In genomic region chr21:42644223-42645208, GRCh38 we compare ENCODE assay signal across 22 cellular contexts. TPM values are rescaled to one million over a fixed set of nuclear protein-coding genes. Genes with fewer than 3 reads are reported as not detected.
DNase-seq lines count a peak whose midpoint lies in the region; ATAC-seq and TF ChIP-seq lines count a peak whose summit lies in the region.
"Had no signal": no experiment of that assay in that cellular context is flagged by ENCODE, and none has a peak within 500 bp of the region (broad histone marks: within the 10 kb centered on the region; RNA-seq: fewer than 3 reads in every experiment).

No MANE protein-coding gene starts in this region.

- H3K9me3 ChIP-seq in GM23248 (ENCODE audit: low read depth) = no peaks in the 10 kb centered on the region
- H3K9me3 ChIP-seq in WERI-Rb-1 (ENCODE audit: severe bottlenecking) = no peaks in the 10 kb centered on the region

- no peak for ATAC-seq in activated CD4-positive, CD25-positive, alpha-beta regulatory T cell treated with anti-CD3 and anti-CD28 coated beads, Interleukin-2, amount 50 U/mL, for 24 hours
- no peak for ATAC-seq in WTC11
- ATAC-seq: activated T-cell treated with anti-CD3 and anti-CD28 coated beads, Interleukin-2, amount 50 U/mL, for 72 hours; CD8-positive, alpha-beta T cell; GM23338 had no signal

- H3K9me3 Mint-ChIP-seq in neural crest cell (no peaks in the 10 kb centered on the region), WTC11 (no peaks in the 10 kb centered on the region)
- H3K9me3 Mint-ChIP-seq: activated B cell treated with CpG ODN at 0.5 μM for 24 hours; activated naive CD8-positive, alpha-beta T cell treated with anti-CD3 and anti-CD28 coated beads, Interleukin-2, amount 10 ng/mL, durations not matched to agents 7 days and 5 days; activated T-cell treated with anti-CD3 and anti-CD28 coated beads, Interleukin-2, amount 50 U/mL, for 72 hours; CD8-positive, alpha-beta T cell; central memory CD8-positive, alpha-beta T cell; GM23338; T-helper 1 cell treated with Interleukin-12 subunit alpha and Interleukin-12 subunit beta and Interleukin-4 antibody, amounts not matched to agents 30 μg/mL and 1 μg/mL, for 36 hours had no signal

- TF ChIP-seq CTCF in WERI-Rb-1 (IDR thresholded peaks at IDR 0.05; ENCODE audit: low read depth, low read length) (no peak), fibroblast of villous mesenchyme (IDR thresholded peaks at IDR 0.05; ENCODE audit: insufficient read depth, low read depth, low read length) (no peak), neural crest cell (conservative IDR thresholded peaks at IDR 0.05) (no peak), WTC11 (IDR thresholded peaks at IDR 0.05) (no peak)

- H3K27ac Mint-ChIP-seq in neural crest cell (ENCODE audit: unreplicated experiment) = no peak overlapping the region
- no peak overlapping the region for H3K27ac Mint-ChIP-seq in WTC11
- H3K27ac Mint-ChIP-seq: activated B cell treated with CpG ODN at 0.5 μM for 24 hours; activated naive CD8-positive, alpha-beta T cell treated with anti-CD3 and anti-CD28 coated beads, Interleukin-2, amount 10 ng/mL, durations not matched to agents 7 days and 5 days; activated T-cell treated with anti-CD3 and anti-CD28 coated beads, Interleukin-2, amount 50 U/mL, for 72 hours; CD8-positive, alpha-beta T cell; GM23338; T-helper 1 cell treated with Interleukin-12 subunit alpha and Interleukin-12 subunit beta and Interleukin-4 antibody, amounts not matched to agents 30 μg/mL and 1 μg/mL, for 36 hours had no signal

- H3K4me1 Mint-ChIP-seq in neural crest cell = peaks cover 34% of the 10 kb centered on the region
- H3K4me1 Mint-ChIP-seq in WTC11 = peaks cover 26% of the 10 kb centered on the region
- H3K4me1 Mint-ChIP-seq: activated B cell treated with CpG ODN at 0.5 μM for 24 hours; activated naive CD8-positive, alpha-beta T cell treated with anti-CD3 and anti-CD28 coated beads, Interleukin-2, amount 10 ng/mL, durations not matched to agents 7 days and 5 days; central memory CD8-positive, alpha-beta T cell had no signal

- H3K9me2 ChIP-seq in GM23248 (ENCODE audit: insufficient read depth) = no peaks in the 10 kb centered on the region

- DNase-seq in GM23248 = peak; percentile 52
- DNase-seq in WERI-Rb-1 = no peak
- peak; percentile 51 for DNase-seq in fibroblast of villous mesenchyme (ENCODE audit: low read depth)
- DNase-seq in neural crest cell (ENCODE audit: low read depth, low spot score) = no peak
- DNase-seq in NCI-H1105 treated with DMSO at 0.1 percent for 48 hours (lab: John Stamatoyannopoulos, UW) = no peak
- DNase-seq in effector CD4-positive, alpha-beta T cell = no peak
- DNase-seq in WTC11 (ENCODE audit: low spot score) = no peak
- DNase-seq: activated B cell treated with CpG ODN at 0.5 μM for 24 hours; activated naive CD8-positive, alpha-beta T cell treated with anti-CD3 and anti-CD28 coated beads, Interleukin-2, amount 10 ng/mL, durations not matched to agents 7 days and 5 days; activated T-cell treated with anti-CD3 and anti-CD28 coated beads, Interleukin-2, amount 50 U/mL, for 72 hours; CD8-positive, alpha-beta T cell; DMS79; effector memory CD4-positive, alpha-beta T cell; NCI-H2029; NCI-H510A; SIG-M5; stimulated activated CD4-positive, alpha-beta T cell treated with anti-CD3 and anti-CD28 coated beads, Interleukin-4, amount 100 ng/mL, for 1 hour had no signal

- H4K20me1 ChIP-seq in GM23248 (ENCODE audit: insufficient read depth) = no peaks in the 10 kb centered on the region

- no peaks in the 10 kb centered on the region; the same call in 1 of the 2 replicates for H3K4me1 ChIP-seq in GM23248 (ENCODE audit: insufficient read depth)

- WGBS in GM23248 (ENCODE audit: low coverage in 1 of 2, low lambda C conversion rate in 2 of 2, missing lambda C conversion rate in 2 of 2), 2 experiments = 68 to 74% methylated on average over 20 of the region's 21 CpGs

- H2AFZ ChIP-seq in GM23248 = no peak overlapping the region
- H2AFZ ChIP-seq: GM23338, hepatocyte had no signal

- no peaks in the 10 kb centered on the region for H3F3A ChIP-seq in GM23248 (ENCODE audit: insufficient read depth)

- no peaks in the 10 kb centered on the region for H3K79me2 ChIP-seq in GM23248 (ENCODE audit: insufficient read depth)
- H3K79me2 ChIP-seq: hepatocyte had no signal

- H3K36me3 Mint-ChIP-seq in neural crest cell (ENCODE audit: low read depth) = no peaks in the 10 kb centered on the region
- no peaks in the 10 kb centered on the region for H3K36me3 Mint-ChIP-seq in WTC11
- H3K36me3 Mint-ChIP-seq: activated naive CD8-positive, alpha-beta T cell treated with anti-CD3 and anti-CD28 coated beads, Interleukin-2, amount 10 ng/mL, durations not matched to agents 7 days and 5 days; CD8-positive, alpha-beta T cell had no signal

- H3K27ac ChIP-seq in GM23248 (no peak overlapping the region), WERI-Rb-1 (peak overlapping the region; percentile 95)
- H3K27ac ChIP-seq: hepatocyte had no signal

- POLR2A ChIA-PET in WTC11 (lab: Charles Lee) = interaction anchor here (0.9 kb wide), 1 partner anchor 54 kb away, joined by 3 read pairs; no protein-coding TSS in a partner anchor

- H3K27me3 ChIP-seq in GM23248 (replicated peaks; ENCODE audit: insufficient read depth) = peaks cover 45% of the 10 kb centered on the region
- no peaks in the 10 kb centered on the region for H3K27me3 ChIP-seq in WERI-Rb-1 (ENCODE audit: insufficient read depth, low read depth, severe bottlenecking)
- H3K27me3 ChIP-seq: hepatocyte had no signal

- no peaks in the 10 kb centered on the region for H3K36me3 ChIP-seq in GM23248 (ENCODE audit: low read depth)
- no peaks in the 10 kb centered on the region for H3K36me3 ChIP-seq in WERI-Rb-1

- CTCF ChIA-PET in WTC11 (lab: Charles Lee) = interaction anchor here (0.7 to 3.0 kb wide), 8 partner anchors 8 to 206 kb away, joined by 3 to 11 read pairs (median 4); partner anchors contain the start of gene PDE9A

- H3K9ac ChIP-seq in GM23248 = no peak overlapping the region

- H3K4me2 ChIP-seq in GM23248 (ENCODE audit: unreplicated experiment) = no peak overlapping the region
- H3K4me2 ChIP-seq: GM23338, hepatocyte had no signal

- peak overlapping the region; percentile 13 for H3K4me3 Mint-ChIP-seq in neural crest cell
- no peak overlapping the region for H3K4me3 Mint-ChIP-seq in WTC11
- H3K4me3 Mint-ChIP-seq: activated B cell treated with CpG ODN at 0.5 μM for 24 hours; activated naive CD8-positive, alpha-beta T cell treated with anti-CD3 and anti-CD28 coated beads, Interleukin-2, amount 10 ng/mL, durations not matched to agents 7 days and 5 days; activated T-cell treated with anti-CD3 and anti-CD28 coated beads, Interleukin-2, amount 50 U/mL, for 72 hours; CD8-positive, alpha-beta T cell; central memory CD8-positive, alpha-beta T cell; GM23338; T-helper 1 cell treated with Interleukin-12 subunit alpha and Interleukin-12 subunit beta and Interleukin-4 antibody, amounts not matched to agents 30 μg/mL and 1 μg/mL, for 36 hours had no signal

- H3K4me3 ChIP-seq in GM23248 = no peak overlapping the region
- H3K4me3 ChIP-seq in WERI-Rb-1 (ENCODE audit: low read depth, low read length) = no peak overlapping the region
- no peak overlapping the region for H3K4me3 ChIP-seq in fibroblast of villous mesenchyme (ENCODE audit: low read depth, low read length)
- H3K4me3 ChIP-seq: GM23338, hepatocyte had no signal

- no peaks in the 10 kb centered on the region for H3K27me3 Mint-ChIP-seq in neural crest cell (ENCODE audit: low read depth)
- H3K27me3 Mint-ChIP-seq in WTC11 (ENCODE audit: low read depth) = peaks cover 16% of the 10 kb centered on the region

- in situ Hi-C loops in GM23248 (cut with MboI) = no loop called here

TF ChIP-seq in WTC11, 78 proteins besides CTCF, POLR2A, EP300 and RAD21 (continues in another document):
- TF ChIP-seq NFYB (CRISPR knock-in tag; conservative IDR thresholded peaks at IDR 0.05; ENCODE audit: low read depth) = no peak
- no peak for TF ChIP-seq USF2 (CRISPR knock-in tag; IDR thresholded peaks at IDR 0.05)
- TF ChIP-seq NFE2L1 (CRISPR knock-in tag; IDR thresholded peaks at IDR 0.05) = no peak
- TF ChIP-seq E2F5 (CRISPR knock-in tag; IDR thresholded peaks at IDR 0.05) = no peak
- TF ChIP-seq ZNF121 (CRISPR knock-in tag; IDR thresholded peaks at IDR 0.05) = no peak
- no peak for TF ChIP-seq KAT7 (CRISPR knock-in tag; IDR thresholded peaks at IDR 0.05; ENCODE audit: borderline replicate concordance)
- TF ChIP-seq, protein P1, sequence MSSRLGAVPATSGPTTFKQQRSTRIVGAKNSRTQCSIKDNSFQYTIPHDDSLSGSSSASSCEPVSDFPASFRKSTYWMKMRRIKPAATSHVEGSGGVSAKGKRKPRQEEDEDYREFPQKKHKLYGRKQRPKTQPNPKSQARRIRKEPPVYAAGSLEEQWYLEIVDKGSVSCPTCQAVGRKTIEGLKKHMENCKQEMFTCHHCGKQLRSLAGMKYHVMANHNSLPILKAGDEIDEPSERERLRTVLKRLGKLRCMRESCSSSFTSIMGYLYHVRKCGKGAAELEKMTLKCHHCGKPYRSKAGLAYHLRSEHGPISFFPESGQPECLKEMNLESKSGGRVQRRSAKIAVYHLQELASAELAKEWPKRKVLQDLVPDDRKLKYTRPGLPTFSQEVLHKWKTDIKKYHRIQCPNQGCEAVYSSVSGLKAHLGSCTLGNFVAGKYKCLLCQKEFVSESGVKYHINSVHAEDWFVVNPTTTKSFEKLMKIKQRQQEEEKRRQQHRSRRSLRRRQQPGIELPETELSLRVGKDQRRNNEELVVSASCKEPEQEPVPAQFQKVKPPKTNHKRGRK (CRISPR knock-in tag; IDR thresholded peaks at IDR 0.05; ENCODE audit: borderline replicate concordance) = no peak
- TF ChIP-seq CBFB (CRISPR knock-in tag; IDR thresholded peaks at IDR 0.05; ENCODE audit: low read depth) = no peak
- no peak for TF ChIP-seq TEAD1 (CRISPR knock-in tag; IDR thresholded peaks at IDR 0.05)

RNA-seq across cellular contexts. Expression of gene PDE9A, which starts 8.9 kb away (rescaled TPM):
- total RNA-seq in GM23248 (2014; rRNA removed; shearing (Covaris generic)) = not detected in 2 replicates
- not detected in 2 replicates for polyA plus RNA-seq in GM23248 (2016; fragmentation: Nextera tagmentation; extraction: Ambion mirVana)
- total RNA-seq in fibroblast of villous mesenchyme = 3.9 and 9.5 TPM in 2 replicates
- 31.4 and 40.7 TPM in 2 replicates for total RNA-seq in neural crest cell
- total RNA-seq in WTC11 (2021) = 44.8 to 46.3 TPM (median 46.1 TPM) in 3 replicates

Comparison
In these comparisons a context has a peak if more than half of its experiments do, and no peak if none do; other contexts are left out.
1. DNase-seq: peak in GM23248 (single experiment) and fibroblast of villous mesenchyme (single experiment); none in WERI-Rb-1 (single experiment), neural crest cell (single experiment), NCI-H1105 treated with DMSO at 0.1 percent for 48 hours (single experiment), effector CD4-positive, alpha-beta T cell (single experiment) and WTC11 (single experiment).